19 cellular contexts compared by ENCODE assay signal in the genomic region with DNA sequence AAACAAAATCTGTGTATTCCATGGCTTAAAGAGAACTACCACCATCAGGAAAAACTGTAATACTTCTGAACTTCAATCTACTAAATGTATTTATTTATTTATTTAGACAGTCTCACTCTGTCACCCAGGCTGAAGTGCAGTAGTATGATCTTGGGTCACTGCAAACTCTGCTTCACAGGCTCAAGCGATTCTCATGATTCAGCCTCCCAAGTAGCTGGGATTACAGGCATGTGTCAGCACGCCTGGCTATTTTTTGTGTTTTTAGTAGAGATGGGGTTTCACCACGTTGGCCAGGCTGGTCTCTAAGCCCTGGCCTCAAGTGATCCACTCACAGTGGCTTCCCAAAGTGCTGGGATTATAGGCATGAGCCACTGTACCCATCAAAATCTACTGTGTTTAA.
"Had no signal": no experiment of that assay in that cellular context is flagged by ENCODE, and none has a peak within 500 bp of the region (broad histone marks: within the 10 kb centered on the region; RNA-seq: fewer than 3 reads in every experiment).

No MANE protein-coding gene starts in this region.

- ATAC-seq: gastrocnemius medialis; heart right ventricle; naive thymus-derived CD8-positive, alpha-beta T cell; sciatic nerve; stimulated activated naive B cell treated with anti-CD40 and anti-IgM and Interleukin-4, amounts not matched to agents 10 μg/mL and 1 μg/mL and 100 μg/mL, for 72 hours had no signal

- H3K27me3 ChIP-seq: colonic mucosa, gastrocnemius medialis, heart right ventricle, neutrophil, stomach, transverse colon had no signal

- H3K36me3 Mint-ChIP-seq: naive thymus-derived CD8-positive, alpha-beta T cell; stimulated activated naive B cell treated with anti-CD40 and anti-IgM and Interleukin-4, amounts not matched to agents 10 μg/mL and 1 μg/mL and 100 μg/mL, for 72 hours had no signal

- H3K4me3 ChIP-seq: colonic mucosa, gastrocnemius medialis, heart right ventricle, skin epidermis, stomach, thoracic aorta, transverse colon had no signal

- H3K4me3 Mint-ChIP-seq: naive thymus-derived CD8-positive, alpha-beta T cell; stimulated activated naive B cell treated with anti-CD40 and anti-IgM and Interleukin-4, amounts not matched to agents 10 μg/mL and 1 μg/mL and 100 μg/mL, for 72 hours had no signal

- H3K4me1 ChIP-seq: colonic mucosa, gastrocnemius medialis, heart right ventricle, stomach, transverse colon had no signal

- DNase-seq: colonic mucosa; dermis blood vessel endothelial cell; gastrocnemius medialis; heart right ventricle; hypothalamus; kidney glomerular epithelial cell; naive thymus-derived CD8-positive, alpha-beta T cell; posterior cingulate gyrus; stimulated activated CD4-positive, alpha-beta T cell treated with anti-CD3 and anti-CD28 coated beads, Interleukin-2, amount 100 ng/mL, for 24 hours; stimulated activated CD4-positive, alpha-beta T cell treated with anti-CD3 and anti-CD28 coated beads, Interleukin-4, amount 100 ng/mL, for 4 hours; stimulated activated naive B cell treated with anti-CD40 and anti-IgM and Interleukin-4, amounts not matched to agents 10 μg/mL and 1 μg/mL and 100 μg/mL, for 72 hours; stomach; substantia nigra; transverse colon had no signal

- H3K9me3 ChIP-seq: colonic mucosa, gastrocnemius medialis, neutrophil, thoracic aorta, transverse colon had no signal

- H3K27ac ChIP-seq: colonic mucosa, gastrocnemius medialis, heart right ventricle, neutrophil, skin epidermis, stomach, thoracic aorta, transverse colon had no signal

- H3K27ac Mint-ChIP-seq: naive thymus-derived CD8-positive, alpha-beta T cell; stimulated activated naive B cell treated with anti-CD40 and anti-IgM and Interleukin-4, amounts not matched to agents 10 μg/mL and 1 μg/mL and 100 μg/mL, for 72 hours had no signal

- FAIRE-seq: islet of Langerhans had no signal

- H3K4me1 Mint-ChIP-seq: naive thymus-derived CD8-positive, alpha-beta T cell; stimulated activated naive B cell treated with anti-CD40 and anti-IgM and Interleukin-4, amounts not matched to agents 10 μg/mL and 1 μg/mL and 100 μg/mL, for 72 hours had no signal

- H3K27me3 Mint-ChIP-seq: stimulated activated naive B cell treated with anti-CD40 and anti-IgM and Interleukin-4, amounts not matched to agents 10 μg/mL and 1 μg/mL and 100 μg/mL, for 72 hours had no signal

- H3K36me3 ChIP-seq: colonic mucosa, gastrocnemius medialis, heart right ventricle, neutrophil, stomach, thoracic aorta, transverse colon had no signal
